ENCODE assay signal across 25 cellular contexts in the genomic region with DNA sequence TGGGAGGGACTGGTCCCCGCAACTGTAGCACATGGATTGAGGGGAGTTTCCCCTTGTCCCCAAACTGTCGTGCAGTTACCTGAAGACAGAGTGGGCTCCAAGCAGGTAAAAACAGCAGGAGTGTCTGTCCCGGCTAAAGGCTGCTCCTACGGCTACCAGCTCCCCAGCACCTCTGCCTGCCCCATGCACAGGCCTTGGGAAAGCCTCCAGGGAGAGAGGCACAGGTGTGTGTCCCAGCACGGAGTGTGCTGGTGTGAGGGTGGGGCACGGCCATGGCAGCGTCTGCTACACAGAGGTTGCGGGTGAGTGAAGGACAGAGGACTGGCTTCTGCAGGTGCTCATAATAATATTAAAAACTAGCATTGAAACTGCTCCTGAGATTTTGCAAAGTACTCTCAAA. TPM values are rescaled to one million over a fixed set of nuclear protein-coding genes. Genes with fewer than 3 reads are reported as not detected.
A peak's percentile ranks its signal among the peaks of the same experiment; 100 is the strongest.
DNase-seq lines count a peak whose midpoint lies in the region; ATAC-seq, FAIRE-seq and TF ChIP-seq lines count a peak whose summit lies in the region.
"Had no signal": no experiment of that assay in that cellular context is flagged by ENCODE, and none has a peak within 500 bp of the region (broad histone marks: within the 10 kb centered on the region; RNA-seq: fewer than 3 reads in every experiment).

No MANE protein-coding gene starts in this region.

- H3K4me2 ChIP-seq in GM23338 (no peak overlapping the region), H1 (ENCODE audit: insufficient read depth in 1 of 2, low read depth in 2 of 2, low read length in 2 of 2) (no peak overlapping the region), neural progenitor cell (peak overlapping the region; percentile 28), trophoblast cell (ENCODE audit: low read length) (no peak overlapping the region)
- H3K4me2 ChIP-seq: A549; BLaER1 treated with 17β-estradiol and CSF1 and Interleukin-3, amounts not matched to agents 10 nM and 100 nM had no signal

- H3K56ac ChIP-seq in H1 (replicated peaks; ENCODE audit: insufficient read length, low read depth, low read length): no peak overlapping the region

- H2BK12ac ChIP-seq in H1 (ENCODE audit: low read depth, low read length) (peak overlapping the region; percentile 64; the same call in 1 of the 2 replicates), trophoblast cell (ENCODE audit: low read length) (peak overlapping the region; percentile 44)

- CTCF ChIA-PET in H1 (lab: Charles Lee; ENCODE audit: partially characterized antibody): interaction anchor here (1.0 to 11.1 kb wide), 5 partner anchors 18 to 314 kb away, joined by 3 to 184 read pairs (median 6); a partner anchor contains a TSS

- TF ChIP-seq RAD21 in H1 (IDR thresholded peaks at IDR 0.05 in 1 of 2, conservative IDR thresholded peaks at IDR 0.05 in 1 of 2; ENCODE audit: low read depth in 2 of 2, low read length in 2 of 2): no peak

- H3K9me2 ChIP-seq in GM23338 (ENCODE audit: insufficient read depth): no peaks in the 10 kb centered on the region

- no peaks in the 10 kb centered on the region for H3K9me3 ChIP-seq in H1 (ENCODE audit: insufficient read depth in 2 of 2, low read depth in 1 of 2, low read length in 1 of 2)
- H3K9me3 ChIP-seq in neural progenitor cell (ENCODE audit: low read depth): no peaks in the 10 kb centered on the region
- no peaks in the 10 kb centered on the region for H3K9me3 ChIP-seq in trophoblast cell (ENCODE audit: insufficient read depth, low read depth, low read length)
- H3K9me3 ChIP-seq: A549; BE2C; BLaER1 treated with 17β-estradiol and CSF1 and Interleukin-3, amounts not matched to agents 10 nM and 100 nM had no signal

- H3K36me3 Mint-ChIP-seq in GM23338 (ENCODE audit: low read depth) (no peaks in the 10 kb centered on the region), neural progenitor cell (no peaks in the 10 kb centered on the region)
- H3K36me3 Mint-ChIP-seq: CD14-positive monocyte had no signal

- H2BK20ac ChIP-seq in H1 (ENCODE audit: low read length): no peak overlapping the region

- TF ChIP-seq CTCF in GM23338 (conservative IDR thresholded peaks at IDR 0.05; ENCODE audit: low read depth in 2 of 2) (no peak), H1 (IDR thresholded peaks at IDR 0.05; ENCODE audit: control extremely low read depth in 1 of 3, insufficient read depth in 1 of 3, low read depth in 1 of 3, low read length in 3 of 3) (no peak), neural progenitor cell (IDR thresholded peaks at IDR 0.05) (no peak)

- H3K9ac ChIP-seq in H1 (replicated peaks in 1 of 4; ENCODE audit: extremely low read depth in 1 of 4, low read depth in 3 of 4, low read length in 3 of 4) (no peak overlapping the region), neural progenitor cell (no peak overlapping the region), trophoblast cell (ENCODE audit: low read length) (no peak overlapping the region)
- H3K9ac ChIP-seq: BLaER1 treated with 17β-estradiol and CSF1 and Interleukin-3, amounts not matched to agents 10 nM and 100 nM had no signal

- H3K27ac ChIP-seq in GM23338 (ENCODE audit: low read depth) (no peak overlapping the region), H1 (ENCODE audit: low read depth, low read length) (no peak overlapping the region), neural progenitor cell (no peak overlapping the region), trophoblast cell (ENCODE audit: low read depth, low read length) (no peak overlapping the region)
- H3K27ac ChIP-seq: A549; BLaER1 treated with 17β-estradiol and CSF1 and Interleukin-3, amounts not matched to agents 10 nM and 100 nM had no signal

- no peak for FAIRE-seq in H1 (lab: Jason Lieb, UNC)
- FAIRE-seq: A549, D721Med, GM12891, GM18507, GM19239 had no signal

- H2BK15ac ChIP-seq in H1 (ENCODE audit: low read length): no peak overlapping the region

- no peak for TF ChIP-seq POLR2A in H1 (IDR thresholded peaks at IDR 0.05; ENCODE audit: control extremely low read depth in 1 of 2, low read depth in 2 of 2, low read length in 2 of 2)

- H3K4ac ChIP-seq in H1 (replicated peaks; ENCODE audit: insufficient read length, low read depth, low read length) (no peak overlapping the region), trophoblast cell (ENCODE audit: low read depth, low read length) (no peak overlapping the region)

- H3K4me3 Mint-ChIP-seq in GM23338 (no peak overlapping the region), neural progenitor cell (no peak overlapping the region)
- H3K4me3 Mint-ChIP-seq: CD4-positive, alpha-beta T cell; CD8-positive, alpha-beta memory T cell had no signal

- H3K27me3 Mint-ChIP-seq in GM23338 (ENCODE audit: insufficient read depth, low read depth, poor library complexity) (peaks cover 24% of the 10 kb centered on the region), neural progenitor cell (ENCODE audit: insufficient read depth, low read depth) (peaks cover 29% of the 10 kb centered on the region)

- H3K27me3 ChIP-seq in GM23338 (ENCODE audit: insufficient read depth) (peaks cover 12% of the 10 kb centered on the region), H1 (replicated peaks in 1 of 4; ENCODE audit: control insufficient read depth in 3 of 4, extremely low read depth in 1 of 4, insufficient read depth in 3 of 4, low read length in 3 of 4) (peaks cover 0 to 4% (median 2%) of the 10 kb centered on the region in 4 experiments; a peak in 6 of 7 replicates), neural progenitor cell (no peaks in the 10 kb centered on the region), trophoblast cell (ENCODE audit: insufficient read depth, low read length) (no peaks in the 10 kb centered on the region)
- H3K27me3 ChIP-seq: BE2C had no signal

- H2BK5ac ChIP-seq in H1 (ENCODE audit: low read depth, low read length) (peak overlapping the region; percentile 19; the same call in 1 of the 2 replicates), trophoblast cell (ENCODE audit: low read depth, low read length, poor library complexity) (no peak overlapping the region)

- H3K4me1 ChIP-seq in GM23338 (ENCODE audit: insufficient read depth): peaks cover 29% of the 10 kb centered on the region
- peaks cover 12 to 30% (median 18%) of the 10 kb centered on the region in 4 experiments for H3K4me1 ChIP-seq in H1 (replicated peaks in 1 of 4; ENCODE audit: control insufficient read depth in 3 of 4, insufficient read depth in 4 of 4, low read length in 3 of 4)
- H3K4me1 ChIP-seq in neural progenitor cell: peaks cover 63% of the 10 kb centered on the region
- H3K4me1 ChIP-seq in trophoblast cell (ENCODE audit: control insufficient read depth in 1 of 2, insufficient read depth in 2 of 2, low read length in 2 of 2): peaks cover 28 to 37% of the 10 kb centered on the region in 2 experiments

- H4K91ac ChIP-seq in H1 (replicated peaks; ENCODE audit: insufficient read length, low read length): no peak overlapping the region
- H4K91ac ChIP-seq in trophoblast cell (ENCODE audit: low read depth, low read length): no peak overlapping the region

- H3K9me3 Mint-ChIP-seq in GM23338 (no peaks in the 10 kb centered on the region), neural progenitor cell (no peaks in the 10 kb centered on the region)
- H3K9me3 Mint-ChIP-seq: CD4-positive, alpha-beta T cell; CD8-positive, alpha-beta memory T cell had no signal

- H4K5ac ChIP-seq in H1 (ENCODE audit: insufficient read length, low read depth, low read length): no peak overlapping the region

- no peaks in the 10 kb centered on the region for H3K23me2 ChIP-seq in H1 (ENCODE audit: low read depth, low read length)

- H2AFZ ChIP-seq in GM23338 (peak overlapping the region; percentile 52), H1 (ENCODE audit: low read length) (no peak overlapping the region), neural progenitor cell (replicated peaks) (no peak overlapping the region), trophoblast cell (ENCODE audit: insufficient read depth, low read length, poor library complexity) (no peak overlapping the region)

- H3K79me1 ChIP-seq in H1 (ENCODE audit: low read depth, low read length): no peaks in the 10 kb centered on the region
- peaks cover 11% of the 10 kb centered on the region for H3K79me1 ChIP-seq in trophoblast cell (ENCODE audit: low read length)

- WGBS in H1 (ENCODE audit: extremely low coverage in 1 of 2, insufficient coverage in 1 of 2, insufficient read length in 1 of 2, insufficient replicate concordance in 2 of 2, low coverage in 1 of 2, low lambda C conversion rate in 2 of 2, missing lambda C conversion rate in 1 of 2), 2 experiments: 76% methylated on average over 8 of the region's 8 CpGs; no CpG with 5 or more reads in 1 of the 2 experiments
- WGBS in trophoblast cell (ENCODE audit: extremely low coverage, insufficient coverage, insufficient read length): no CpG with 5 or more reads among the region's 8 CpGs

- H2BK120ac ChIP-seq in H1 (replicated peaks; ENCODE audit: low read depth, low read length) (no peak overlapping the region), trophoblast cell (ENCODE audit: insufficient read depth, low read length, poor library complexity) (no peak overlapping the region)

- H3K18ac ChIP-seq in H1 (ENCODE audit: extremely low read depth, low read length): peak overlapping the region; percentile 56; the same call in 1 of the 2 replicates
- H3K18ac ChIP-seq in trophoblast cell (ENCODE audit: low read length): no peak overlapping the region

- H2AK5ac ChIP-seq in H1 (ENCODE audit: low read depth, low read length) (no peak overlapping the region), trophoblast cell (ENCODE audit: low read length) (peak overlapping the region; percentile 45)

- H4K8ac ChIP-seq in H1 (ENCODE audit: extremely low read depth, insufficient read depth, low read length) (no peak overlapping the region; the same call in 1 of the 2 replicates), trophoblast cell (ENCODE audit: low read depth, low read length) (no peak overlapping the region)

- H3K14ac ChIP-seq in H1 (ENCODE audit: insufficient read length): no peak overlapping the region
- H3K14ac ChIP-seq in trophoblast cell (ENCODE audit: low read length): no peak overlapping the region

- POLR2A ChIA-PET in H1 (lab: Charles Lee; ENCODE audit: partially characterized antibody): interaction anchor here (11.0 to 25.8 kb wide), 2 partner anchors 18 to 30 kb away, joined by 300 to 536 read pairs; a partner anchor contains a TSS

- H4K12ac ChIP-seq in trophoblast cell (ENCODE audit: low read depth, low read length): no peak overlapping the region

- H3F3A ChIP-seq in GM23338 (replicated peaks; ENCODE audit: low read depth) (0 out of 2 replicates have a peak, but pooled peaks cover 6% of the 10 kb centered on the region), neural progenitor cell (ENCODE audit: low read depth) (peaks cover 36% of the 10 kb centered on the region)

- H3K27ac Mint-ChIP-seq in GM23338 (no peak overlapping the region), neural progenitor cell (peak overlapping the region; percentile 85)
- H3K27ac Mint-ChIP-seq: CD4-positive, alpha-beta T cell; CD8-positive, alpha-beta memory T cell had no signal

- H3K36me3 ChIP-seq in GM23338 (ENCODE audit: insufficient read depth): no peaks in the 10 kb centered on the region
- no peaks in the 10 kb centered on the region for H3K36me3 ChIP-seq in H1 (ENCODE audit: control insufficient read depth in 2 of 4, insufficient read depth in 4 of 4, low read length in 3 of 4)
- no peaks in the 10 kb centered on the region for H3K36me3 ChIP-seq in neural progenitor cell
- H3K36me3 ChIP-seq in trophoblast cell (ENCODE audit: control insufficient read depth in 1 of 2, insufficient read depth in 2 of 2, low read length in 2 of 2): no peaks in the 10 kb centered on the region
- H3K36me3 ChIP-seq: BE2C; BLaER1 treated with 17β-estradiol and CSF1 and Interleukin-3, amounts not matched to agents 10 nM and 100 nM had no signal

- ATAC-seq in GM23338: no peak
- ATAC-seq in GM18870 (IDR thresholded peaks at IDR 0.05; ENCODE audit: unreplicated experiment): no peak
- ATAC-seq in GM19324 (IDR thresholded peaks at IDR 0.05; ENCODE audit: low FRiP score, unreplicated experiment): no peak
- ATAC-seq: A549 had no signal

- H3K4me1 Mint-ChIP-seq in GM23338 (peaks cover 50% of the 10 kb centered on the region), neural progenitor cell (peaks cover 66% of the 10 kb centered on the region)

- H3K4me3 ChIP-seq in GM23338: no peak overlapping the region
- H3K4me3 ChIP-seq in H1 (ENCODE audit: extremely low read depth in 1 of 4, insufficient read depth in 2 of 4, low read depth in 3 of 4, low read length in 4 of 4): no peak overlapping the region
- no peak overlapping the region for H3K4me3 ChIP-seq in neural progenitor cell
- no peak overlapping the region for H3K4me3 ChIP-seq in trophoblast cell (ENCODE audit: low read depth, low read length)
- H3K4me3 ChIP-seq: A549; BLaER1 treated with 17β-estradiol and CSF1 and Interleukin-3, amounts not matched to agents 10 nM and 100 nM had no signal

- H4K20me1 ChIP-seq in GM23338 (replicated peaks; ENCODE audit: insufficient read depth): no peaks in the 10 kb centered on the region
- H4K20me1 ChIP-seq in H1 (replicated peaks in 1 of 2; ENCODE audit: control insufficient read depth in 1 of 2, insufficient read depth in 2 of 2, low read length in 2 of 2): no peaks in the 10 kb centered on the region
- no peaks in the 10 kb centered on the region for H4K20me1 ChIP-seq in neural progenitor cell (ENCODE audit: low read depth)
- H4K20me1 ChIP-seq: BLaER1 treated with 17β-estradiol and CSF1 and Interleukin-3, amounts not matched to agents 10 nM and 100 nM had no signal

- H3K23ac ChIP-seq in H1 (ENCODE audit: insufficient read length) (no peak overlapping the region), trophoblast cell (ENCODE audit: low read length) (no peak overlapping the region)

- DNase-seq in GM23338 (ENCODE audit: low spot score): no peak
- DNase-seq in H1 (ENCODE audit: low read depth in 1 of 2, low spot score in 2 of 2): no peak
- no peak for DNase-seq in neural progenitor cell (ENCODE audit: low spot score)
- no peak for DNase-seq in trophoblast cell
- DNase-seq in NCI-H748 (lab: John Stamatoyannopoulos, UW; ENCODE audit: unreplicated experiment): no peak
- DNase-seq: 8988T; ACHN; AML-193; BE2C; CD4-positive, alpha-beta T cell; CD8-positive, alpha-beta memory T cell; DMS 273 treated with DMSO at 0.1 percent for 48 hours; DMS79; GF-D8; GOT3; HCEC 1CT had no signal

- TF ChIP-seq EP300 in H1 (IDR thresholded peaks at IDR 0.05; ENCODE audit: borderline replicate concordance in 1 of 2, low read depth in 2 of 2, low read length in 2 of 2): no peak

- no peaks in the 10 kb centered on the region for H3K79me2 ChIP-seq in GM23338 (replicated peaks; ENCODE audit: insufficient read depth)
- H3K79me2 ChIP-seq in H1 (ENCODE audit: control insufficient read depth in 1 of 2, insufficient read depth in 2 of 2, low read length in 2 of 2): no peaks in the 10 kb centered on the region
- H3K79me2 ChIP-seq in neural progenitor cell (ENCODE audit: low read depth): no peaks in the 10 kb centered on the region
- H3K79me2 ChIP-seq in trophoblast cell (ENCODE audit: control insufficient read depth, insufficient read depth, low read length, poor library complexity): peaks cover 3% of the 10 kb centered on the region

RNA-seq across cellular contexts. Expression of a gene that starts 30.4 kb away (rescaled TPM):
- 132 and 160 TPM in 2 replicates for total RNA-seq in GM23338 (2014; rRNA removed; shearing (Covaris generic))
- 25.4 and 27.3 TPM in 2 replicates for polyA plus RNA-seq in GM23338 (2016; fragmentation: Nextera tagmentation; extraction: Ambion mirVana)
- 40.0 and 53.1 TPM in 2 replicates for total RNA-seq in H1 (2021; fragmentation: NEBNext Ultra II Directional; extraction: Animal tissue kit (Norgen Biotek cat#: 25700))
- 26.4 and 52.2 TPM in 2 replicates for polyA plus RNA-seq in H1 (2011; rRNA removed)
- 118 TPM for polyA plus RNA-seq in H1 (2011; cell fraction: cytosol; rRNA removed)
- 43.8 TPM for polyA plus RNA-seq in H1 (2011; cell fraction: nucleus; rRNA removed)
- polyA plus RNA-seq in H1 (2012, experiment 1 of 2): 62.3 to 83.5 TPM (median 69.6 TPM) in 4 replicates
- polyA plus RNA-seq in H1 (2012, experiment 2 of 2): 21.7 TPM
- polyA plus RNA-seq in H1 (2013, experiment 1 of 2): 25.8 TPM
- polyA plus RNA-seq in H1 (2013, experiment 2 of 2): 30.5 TPM
- 21.7 and 32.5 TPM in 2 replicates for polyA minus RNA-seq in H1 (2011; rRNA and poly(A)+ RNA removed)
- 81.5 TPM for polyA minus RNA-seq in H1 (2011; cell fraction: cytosol; rRNA and poly(A)+ RNA removed)
- polyA minus RNA-seq in H1 (2011; cell fraction: nucleus; rRNA and poly(A)+ RNA removed): 67.2 TPM
- total RNA-seq in neural progenitor cell (ENCODE audit: low replicate concordance): 25.3 and 39.5 TPM in 2 replicates
- 30.0 and 31.8 TPM in 2 replicates for polyA plus RNA-seq in trophoblast cell (2013)
- total RNA-seq: CD4-positive, alpha-beta T cell had no signal
- polyA plus RNA-seq: CD14-positive monocyte; CD8-positive, alpha-beta memory T cell had no signal
